Comparison of ENCODE assay signal across 13 cellular contexts in genomic region chr3:11553436-11554235, GRCh38.
DNase-seq lines count a peak whose midpoint lies in the region; ATAC-seq and TF ChIP-seq lines count a peak whose summit lies in the region.
"Had no signal": no experiment of that assay in that cellular context is flagged by ENCODE, and none has a peak within 500 bp of the region (broad histone marks: within the 10 kb centered on the region; RNA-seq: fewer than 3 reads in every experiment).

No MANE protein-coding gene starts in this region.

- H3K4me2 ChIP-seq in mammary epithelial cell (ENCODE audit: insufficient read depth, low read depth, low read length) = no peak overlapping the region
- H3K4me2 ChIP-seq: PC-9 had no signal

- H3K36me3 Mint-ChIP-seq in MCF 10A (ENCODE audit: insufficient read depth, unreplicated experiment) (peaks cover 63% of the 10 kb centered on the region), progenitor cell of endocrine pancreas (ENCODE audit: insufficient read depth) (peaks cover 35% of the 10 kb centered on the region)

- H3K27me3 ChIP-seq in mammary epithelial cell (ENCODE audit: insufficient read depth, low read length) = no peaks in the 10 kb centered on the region
- H3K27me3 ChIP-seq in heart left ventricle = no peaks in the 10 kb centered on the region

- H3K9ac ChIP-seq in mammary epithelial cell (ENCODE audit: insufficient read depth, low read length) = no peak overlapping the region

- peak in 3 of 4 donors; percentile 18 to 41 (median 27) for ATAC-seq in heart left ventricle
- ATAC-seq in HG03439 (IDR thresholded peaks at IDR 0.05; ENCODE audit: unreplicated experiment) = no peak
- ATAC-seq in HG02884 (IDR thresholded peaks at IDR 0.05; ENCODE audit: unreplicated experiment) = no peak
- ATAC-seq: esophagus mucosa had no signal

- H3K4me3 Mint-ChIP-seq in MCF 10A (ENCODE audit: unreplicated experiment) (no peak overlapping the region), progenitor cell of endocrine pancreas (ENCODE audit: low read depth) (no peak overlapping the region)

- intact Hi-C loops in MCF 10A (cut with micrococcal nuclease) (no loop called here), mammary epithelial cell (cut with micrococcal nuclease) (no loop called here), heart left ventricle (cut with DNase I) (loop anchor here in 1 of 10 donors (10.0 kb wide), 1 partner anchor 169 kb away; no protein-coding TSS in a partner anchor)

- peak overlapping the region; percentile 49 for H3K27ac Mint-ChIP-seq in MCF 10A (ENCODE audit: low read depth, unreplicated experiment)
- H3K27ac Mint-ChIP-seq in progenitor cell of endocrine pancreas = peak overlapping the region; percentile 69

- 69% methylated on average over 14 of the region's 17 CpGs for WGBS in mammary epithelial cell (ENCODE audit: low coverage, missing lambda C conversion rate)
- WGBS in heart left ventricle, 4 donors = 56 to 72% (median 67%) methylated on average over 12 to 17 of the region's 17 CpGs

- no peak for TF ChIP-seq POLR2A in heart left ventricle (IDR thresholded peaks at IDR 0.05)

- CTCF ChIA-PET in MCF 10A (lab: Yijun Ruan, JAX) = interaction anchor here (0.6 to 0.8 kb wide), 2 partner anchors 8 to 293 kb away, joined by 3 read pairs; partner anchors contain the start of gene TAMM41
- CTCF ChIA-PET in mammary epithelial cell (lab: Charles Lee; ENCODE audit: low non-redundant PET) = no interaction called here

- peaks cover 3% of the 10 kb centered on the region for H3K4me1 ChIP-seq in mammary epithelial cell (ENCODE audit: insufficient read depth, low read length)
- H3K4me1 ChIP-seq in heart left ventricle = peaks cover 15 to 75% (median 55%) of the 10 kb centered on the region in 12 donors

- dilution Hi-C loops in mammary epithelial cell (cut with HindIII; ENCODE audit: low sequenced_read_pairs) = no loop called here

- no TSS peak for BruUV-seq in MCF 10A (replicated peaks; lab: Mats Ljungman, UMichigan)
- BruUV-seq in mammary epithelial cell (replicated peaks; lab: Mats Ljungman, UMichigan) = no TSS peak

- peaks cover 19% of the 10 kb centered on the region for H3K79me2 ChIP-seq in mammary epithelial cell (ENCODE audit: insufficient read depth, low read length)

- POLR2A ChIA-PET in MCF 10A (lab: Yijun Ruan, JAX) = interaction anchor here (1.1 kb wide), 1 partner anchor 28 kb away, joined by 3 read pairs; no protein-coding TSS in a partner anchor

- no peak overlapping the region for H3K4me3 ChIP-seq in mammary epithelial cell (replicated peaks in 1 of 3; ENCODE audit: insufficient read depth in 1 of 3, low read depth in 2 of 3, low read length in 3 of 3)
- H3K4me3 ChIP-seq in heart left ventricle = no peak overlapping the region
- H3K4me3 ChIP-seq: PC-9 had no signal

- TF ChIP-seq CTCF in MCF 10A (IDR thresholded peaks at IDR 0.05; ENCODE audit: unreplicated experiment) = no peak
- TF ChIP-seq CTCF in mammary epithelial cell (conservative IDR thresholded peaks at IDR 0.05 in 1 of 2, IDR thresholded peaks at IDR 0.05 in 1 of 2; ENCODE audit: extremely low read depth in 1 of 2, insufficient read depth in 1 of 2, low read depth in 1 of 2, low read length in 2 of 2) = no peak
- TF ChIP-seq CTCF in heart left ventricle (IDR thresholded peaks at IDR 0.05) = no peak
- TF ChIP-seq CTCF in progenitor cell of endocrine pancreas (IDR thresholded peaks at IDR 0.05; ENCODE audit: unreplicated experiment) = no peak

- H3K36me3 ChIP-seq in mammary epithelial cell (ENCODE audit: insufficient read depth, low read length) (peaks cover 3% of the 10 kb centered on the region), heart left ventricle (peaks cover 0 to 43% (median 25%) of the 10 kb centered on the region in 9 donors)

- H2AFZ ChIP-seq in mammary epithelial cell (ENCODE audit: low read depth, low read length) = no peak overlapping the region
- H2AFZ ChIP-seq: PC-9 had no signal

- DNase-seq in MCF 10A (ENCODE audit: unreplicated experiment) (peak; percentile 63), mammary epithelial cell (no peak), heart left ventricle (peak in 3 of 5 donors; percentile 46 to 59 (median 48)), progenitor cell of endocrine pancreas (ENCODE audit: low spot score, unreplicated experiment) (no peak), NCI-H2107 treated with DMSO at 0.1 percent for 48 hours (lab: John Stamatoyannopoulos, UW; ENCODE audit: unreplicated experiment) (no peak)
- no peak for DNase-seq in effector CD8-positive, alpha-beta T cell (lab: John Stamatoyannopoulos, UW)
- DNase-seq: amygdala, kidney glomerular epithelial cell, NCI-H2081, PC-9 had no signal

- H3K27ac ChIP-seq in mammary epithelial cell (ENCODE audit: insufficient read depth, low read depth, low read length) (no peak overlapping the region), heart left ventricle (peak overlapping the region in 10 of 12 donors; percentile 6 to 63 (median 28))
- H3K27ac ChIP-seq: PC-9 had no signal

- H3K9me3 ChIP-seq in mammary epithelial cell (replicated peaks; ENCODE audit: insufficient read depth, low read length) = no peaks in the 10 kb centered on the region
- H3K9me3 ChIP-seq in heart left ventricle = no peaks in the 10 kb centered on the region

- in situ Hi-C loops in mammary epithelial cell (cut with MboI; ENCODE audit: low sequenced_read_pairs in 2 of 2) = no loop called here

- H3K27me3 Mint-ChIP-seq in MCF 10A (ENCODE audit: insufficient read depth, unreplicated experiment) (no peaks in the 10 kb centered on the region), progenitor cell of endocrine pancreas (no peaks in the 10 kb centered on the region)

- H4K20me1 ChIP-seq in mammary epithelial cell (ENCODE audit: insufficient read depth, low read length) = no peaks in the 10 kb centered on the region

- H3K9me3 Mint-ChIP-seq in MCF 10A (ENCODE audit: unreplicated experiment) = no peaks in the 10 kb centered on the region
- H3K9me3 Mint-ChIP-seq in progenitor cell of endocrine pancreas (ENCODE audit: low read depth) = no peaks in the 10 kb centered on the region

- peaks cover 29% of the 10 kb centered on the region for H3K4me1 Mint-ChIP-seq in MCF 10A (ENCODE audit: insufficient read depth, unreplicated experiment)
- H3K4me1 Mint-ChIP-seq in progenitor cell of endocrine pancreas (ENCODE audit: low read depth) = peaks cover 4% of the 10 kb centered on the region

Comparison
In these comparisons a context has a peak if more than half of its experiments do, and no peak if none do; other contexts are left out.
1. DNase-seq: peak in MCF 10A (single experiment) and heart left ventricle (3 of 5); none in mammary epithelial cell (single experiment), progenitor cell of endocrine pancreas (single experiment), effector CD8-positive, alpha-beta T cell (single experiment) and NCI-H2107 treated with DMSO at 0.1 percent for 48 hours (single experiment).
2. ATAC-seq: peak in heart left ventricle (3 of 4); none in HG03439 (single experiment) and HG02884 (single experiment).